ENCODE assay signal across 12 cellular contexts in genomic region chr4:154314248-154314647, GRCh38.
DNase-seq lines count a peak whose midpoint lies in the region; ATAC-seq and TF ChIP-seq lines count a peak whose summit lies in the region.
"Had no signal": no experiment of that assay in that cellular context is flagged by ENCODE, and none has a peak within 500 bp of the region (broad histone marks: within the 10 kb centered on the region; RNA-seq: fewer than 3 reads in every experiment).

No MANE protein-coding gene starts in this region.

- H3K27ac ChIP-seq in IMR-90 (ENCODE audit: insufficient read depth, low read length): no peak overlapping the region
- H3K27ac ChIP-seq in lower lobe of right lung: no peak overlapping the region
- H3K27ac ChIP-seq: KMS-11 had no signal

- H2BK120ac ChIP-seq in IMR-90 (ENCODE audit: low read depth, low read length): no peak overlapping the region

- H3K27me3 Mint-ChIP-seq in brain: peaks cover 4% of the 10 kb centered on the region

- no peak overlapping the region for H2BK15ac ChIP-seq in IMR-90 (ENCODE audit: low read depth, low read length)

- no TSS peak for BruUV-seq in IMR-90 (replicated peaks; lab: Mats Ljungman, UMichigan)

- peak; percentile 66 for DNase-seq in AG10803 (ENCODE audit: low read depth)
- no peak for DNase-seq in IMR-90
- DNase-seq in lower lobe of right lung: no peak
- DNase-seq in SK-N-DZ (ENCODE audit: low spot score): no peak
- no peak for DNase-seq in T-helper 9 cell
- DNase-seq in central memory CD4-positive, alpha-beta T cell: no peak
- DNase-seq: DMS79; effector CD4-positive, alpha-beta T cell; left ventricle myocardium superior had no signal

- no peak overlapping the region for H3K9ac ChIP-seq in IMR-90 (ENCODE audit: low read depth, low read length)
- H3K9ac ChIP-seq: KMS-11 had no signal

- no peak overlapping the region for H3K18ac ChIP-seq in IMR-90 (ENCODE audit: low read depth, low read length)

- CTCF ChIA-PET in IMR-90 (lab: Yijun Ruan, JAX): no interaction called here

- H4K5ac ChIP-seq in IMR-90 (ENCODE audit: low read depth, low read length): no peak overlapping the region

- no peak overlapping the region for H2BK20ac ChIP-seq in IMR-90 (ENCODE audit: low read depth, low read length)

- H3K4me1 ChIP-seq in IMR-90 (ENCODE audit: control insufficient read depth, insufficient read depth, low read length) (no peaks in the 10 kb centered on the region), lower lobe of right lung (no peaks in the 10 kb centered on the region)

- H3K27me3 ChIP-seq in IMR-90 (ENCODE audit: control insufficient read depth, insufficient read depth, low read length): no peaks in the 10 kb centered on the region
- H3K27me3 ChIP-seq in lower lobe of right lung (ENCODE audit: low read depth): no peaks in the 10 kb centered on the region

- H3K9me3 Mint-ChIP-seq in brain: peaks cover 5 to 8% (median 7%) of the 10 kb centered on the region in 5 experiments

- intact Hi-C loops in IMR-90 (cut with micrococcal nuclease): loop anchor here (1.0 kb wide), 1 partner anchor 528 kb away; no protein-coding TSS in a partner anchor
- intact Hi-C loops in lower lobe of right lung (cut with DNase I): no loop called here

- no peak overlapping the region for H2AK5ac ChIP-seq in IMR-90 (ENCODE audit: low read depth, low read length)

- H3K9me1 ChIP-seq in IMR-90 (ENCODE audit: insufficient read depth, low read length): no peaks in the 10 kb centered on the region

- H3K79me1 ChIP-seq in IMR-90 (ENCODE audit: low read depth in 1 of 2, low read length in 2 of 2): no peaks in the 10 kb centered on the region

- TF ChIP-seq CTCF in AG10803 (conservative IDR thresholded peaks at IDR 0.05; ENCODE audit: low read length) (peak; percentile 68), IMR-90 (conservative IDR thresholded peaks at IDR 0.05; ENCODE audit: low read depth, low read length) (no peak), brain (conservative IDR thresholded peaks at IDR 0.05) (peak; percentile 50 to 59), lower lobe of right lung (IDR thresholded peaks at IDR 0.05) (peak; percentile 26)

- POLR2A ChIA-PET in IMR-90 (lab: Charles Lee; ENCODE audit: unreplicated experiment): no interaction called here

- WGBS in IMR-90 (ENCODE audit: extremely low coverage in 2 of 2, insufficient read length in 1 of 2), 2 experiments: no CpG with 5 or more reads among the region's 4 CpGs

- no peak overlapping the region for H3K4me2 ChIP-seq in IMR-90 (ENCODE audit: low read depth, low read length)
- H3K4me2 ChIP-seq: KMS-11 had no signal

- H4K91ac ChIP-seq in IMR-90 (ENCODE audit: insufficient read depth, low read depth, low read length): no peak overlapping the region

- H2AK9ac ChIP-seq in IMR-90 (replicated peaks; ENCODE audit: low read depth, low read length, poor library complexity): no peak overlapping the region

- in situ Hi-C loops in IMR-90 (cut with MboI; ENCODE audit: low sequenced_read_pairs): no loop called here

- H3K36me3 ChIP-seq in IMR-90 (ENCODE audit: control insufficient read depth, insufficient read depth, low read length) (no peaks in the 10 kb centered on the region), lower lobe of right lung (no peaks in the 10 kb centered on the region)

- peak; percentile 18; the same call in 1 of the 2 replicates for TF ChIP-seq RAD21 in IMR-90 (IDR thresholded peaks at IDR 0.05; ENCODE audit: low read length)

- H3K14ac ChIP-seq in IMR-90 (replicated peaks; ENCODE audit: low read depth, low read length): no peak overlapping the region

- no peak overlapping the region for H3K23ac ChIP-seq in IMR-90 (ENCODE audit: low read depth, low read length)

- H2AFZ ChIP-seq in IMR-90 (replicated peaks; ENCODE audit: low read length, poor library complexity): no peak overlapping the region

- no peaks in the 10 kb centered on the region for H3K36me3 Mint-ChIP-seq in brain

- H2BK5ac ChIP-seq in IMR-90 (ENCODE audit: low read depth, low read length, poor library complexity, severe bottlenecking): no peak overlapping the region

- no peak for ATAC-seq in IMR-90 (ENCODE audit: low read depth)
- ATAC-seq in lower lobe of right lung: peak in 1 of 2 donors; percentile 35
- no peak for ATAC-seq in GM18520 (IDR thresholded peaks at IDR 0.05; ENCODE audit: unreplicated experiment)
- ATAC-seq: left ventricle myocardium superior had no signal

- dilution Hi-C loops in IMR-90 (cut with HindIII; ENCODE audit: low sequenced_read_pairs, unreplicated experiment): no loop called here

- H3K4me1 Mint-ChIP-seq in brain: no peaks in the 10 kb centered on the region

- no peak overlapping the region for H4K8ac ChIP-seq in IMR-90 (ENCODE audit: low read depth in 2 of 2, low read length in 2 of 2)

- H3K27ac Mint-ChIP-seq in brain: no peak overlapping the region

- H3K4me3 ChIP-seq in AG10803 (ENCODE audit: low read length): no peak overlapping the region
- no peak overlapping the region for H3K4me3 ChIP-seq in IMR-90 (ENCODE audit: insufficient read depth, low read depth, low read length)
- H3K4me3 ChIP-seq in lower lobe of right lung: no peak overlapping the region

- TF ChIP-seq POLR2A in IMR-90 (IDR thresholded peaks at IDR 0.05; ENCODE audit: low read depth, low read length): no peak

- H3K9me3 ChIP-seq in IMR-90 (ENCODE audit: control insufficient read depth, insufficient read depth, low read length) (no peaks in the 10 kb centered on the region), lower lobe of right lung (no peaks in the 10 kb centered on the region)

- no peak overlapping the region for H3K56ac ChIP-seq in IMR-90 (ENCODE audit: extremely low read depth, insufficient read depth, low read length)

- H3K4ac ChIP-seq in IMR-90 (ENCODE audit: low read depth, low read length): no peak overlapping the region

- H3K4me3 Mint-ChIP-seq in brain: no peak overlapping the region

- H4K20me1 ChIP-seq in IMR-90 (ENCODE audit: insufficient read depth, low read length): no peaks in the 10 kb centered on the region

TF ChIP-seq in IMR-90, 13 proteins besides CTCF, POLR2A, EP300 and RAD21:
- TF ChIP-seq USF2 (IDR thresholded peaks at IDR 0.05; ENCODE audit: low read depth, low read length): no peak
